Comparison of ENCODE assay signal across 16 cellular contexts in the genomic region with DNA sequence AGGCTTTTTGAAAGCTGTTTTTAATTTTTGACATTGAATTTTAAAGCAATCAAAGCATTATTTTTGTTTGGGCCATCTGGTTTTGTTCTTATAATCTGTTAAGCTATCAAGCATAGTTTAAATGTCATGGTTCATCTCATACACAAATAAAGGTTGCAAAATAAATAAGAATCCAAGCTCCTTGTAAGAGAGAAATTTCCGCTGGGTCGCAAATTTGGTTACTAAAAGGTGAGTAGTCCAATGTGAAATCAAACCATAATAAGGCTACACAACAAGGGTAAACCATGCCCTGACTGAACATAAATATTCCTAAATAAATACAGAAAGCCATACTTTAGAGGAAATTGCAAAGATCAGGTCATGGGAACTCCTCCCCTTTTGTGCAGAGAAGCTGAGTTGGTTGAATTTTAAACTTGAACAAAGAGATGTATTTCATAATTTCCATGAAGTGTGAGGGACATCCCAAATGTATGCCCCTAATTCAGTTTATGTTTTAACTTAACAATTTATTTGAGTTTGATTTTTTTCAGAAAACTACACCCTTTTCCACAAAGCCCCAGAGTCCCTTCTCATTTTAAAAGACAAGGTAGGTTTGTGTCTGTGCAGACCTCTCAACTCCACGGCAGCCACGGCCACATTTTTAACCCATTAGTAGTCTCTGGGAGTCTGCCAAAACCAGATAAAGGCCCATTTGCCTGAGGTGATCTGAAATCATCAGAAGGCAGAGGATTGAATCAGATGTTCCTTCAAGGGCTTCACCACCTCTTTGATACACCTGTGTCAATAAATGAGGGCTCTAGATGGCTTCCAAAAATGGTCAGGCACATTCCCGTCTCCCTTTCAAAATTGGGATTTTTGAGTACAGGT.
DNase-seq lines count a peak whose midpoint lies in the region; ATAC-seq and TF ChIP-seq lines count a peak whose summit lies in the region.
"Had no signal": no experiment of that assay in that cellular context is flagged by ENCODE, and none has a peak within 500 bp of the region (broad histone marks: within the 10 kb centered on the region; RNA-seq: fewer than 3 reads in every experiment).

No MANE protein-coding gene starts in this region.

- peak; percentile 82 for ATAC-seq in foreskin keratinocyte
- ATAC-seq in activated CD4-positive, CD25-positive, alpha-beta regulatory T cell treated with anti-CD3 and anti-CD28 coated beads, Interleukin-2, amount 50 U/mL, for 24 hours = no peak
- ATAC-seq in HG03354 (IDR thresholded peaks at IDR 0.05; ENCODE audit: poor library complexity, severe bottlenecking, unreplicated experiment) = no peak
- ATAC-seq in HG02970 (IDR thresholded peaks at IDR 0.05; ENCODE audit: low FRiP score, unreplicated experiment) = no peak

- no peak for TF ChIP-seq CTCF in foreskin keratinocyte (conservative IDR thresholded peaks at IDR 0.05)

- no peak overlapping the region for H3K27ac ChIP-seq in foreskin keratinocyte
- H3K27ac ChIP-seq: suprapubic skin had no signal

- H3K27me3 ChIP-seq in foreskin keratinocyte = no peaks in the 10 kb centered on the region
- H3K27me3 ChIP-seq: suprapubic skin had no signal

- peaks cover 12% of the 10 kb centered on the region for H3K4me1 ChIP-seq in foreskin keratinocyte
- H3K4me1 ChIP-seq: Caco-2, suprapubic skin had no signal

- peak; percentile 72 for DNase-seq in EL
- DNase-seq in LoVo (ENCODE audit: low spot score) = peak; percentile 26
- DNase-seq in T1000 (lab: John Stamatoyannopoulos, UW) = peak; percentile 3
- peak; percentile 76 to 84 for DNase-seq in foreskin keratinocyte
- DNase-seq in activated naive CD4-positive, alpha-beta T cell treated with Interleukin-2 at 50 U/mL for 16 hours = no peak
- DNase-seq: AML-193; Caco-2; effector CD8-positive, alpha-beta T cell; NCI-H187 treated with DMSO at 0.1 percent for 48 hours; NCI-H510A treated with DMSO at 0.1 percent for 48 hours; small intestine; stimulated activated CD4-positive, alpha-beta T cell treated with anti-CD3 and anti-CD28 coated beads, Interleukin-4, amount 100 ng/mL, for 4 hours had no signal
